Comparison of ENCODE assay signal across 8 cellular contexts in genomic region chr19:2291185-2291751, GRCh38. TPM values are rescaled to one million over a fixed set of nuclear protein-coding genes. Genes with fewer than 3 reads are reported as not detected.
DNase-seq lines count a peak whose midpoint lies in the region; ATAC-seq and TF ChIP-seq lines count a peak whose summit lies in the region.

No MANE protein-coding gene starts in this region.

- peaks cover 17% of the 10 kb centered on the region for H3K36me3 Mint-ChIP-seq in CD8-positive, alpha-beta T cell

- no peak overlapping the region for H2AFZ ChIP-seq in neuronal stem cell (ENCODE audit: low read length)

- no peak for ATAC-seq in CD8-positive, alpha-beta T cell

- no peaks in the 10 kb centered on the region for H3K27me3 ChIP-seq in CD8-positive, alpha-beta T cell (ENCODE audit: insufficient read depth, low read length)
- H3K27me3 ChIP-seq in dorsolateral prefrontal cortex (peaks cover 0 to 41% (median 22%) of the 10 kb centered on the region in 45 donors), neuronal stem cell (ENCODE audit: control insufficient read depth in 3 of 3, insufficient read depth in 3 of 3, low read depth in 1 of 3, low read length in 3 of 3) (peaks cover 38 to 71% (median 42%) of the 10 kb centered on the region in 3 experiments)

- intact Hi-C loops in CD8-positive, alpha-beta T cell (cut with DNase I, micrococcal nuclease), result no loop called here
- intact Hi-C loops in dorsolateral prefrontal cortex (cut with DNase I), result no loop called here

- CTCF ChIA-PET in CD8-positive, alpha-beta T cell (lab: Charles Lee), result interaction anchor here (1.4 to 1.6 kb wide), 2 partner anchors 17 to 19 kb away, joined by 3 to 4 read pairs; no protein-coding TSS in a partner anchor

- H2AK5ac ChIP-seq in neuronal stem cell (ENCODE audit: low read depth, low read length), result no peak overlapping the region

- peak overlapping the region; percentile 60 for H3K9ac ChIP-seq in neuronal stem cell (ENCODE audit: low read depth, low read length, poor library complexity)

- no peak overlapping the region for H3K4ac ChIP-seq in neuronal stem cell (ENCODE audit: low read length)

- H3K36me3 ChIP-seq in CD8-positive, alpha-beta T cell (ENCODE audit: insufficient read depth, low read length), result no peaks in the 10 kb centered on the region
- H3K36me3 ChIP-seq in neuronal stem cell (replicated peaks in 1 of 2; ENCODE audit: control insufficient read depth in 2 of 2, insufficient read depth in 2 of 2, low read length in 2 of 2), result no peaks in the 10 kb centered on the region

- H3K4me1 Mint-ChIP-seq in CD8-positive, alpha-beta T cell (ENCODE audit: low read depth), result peaks cover 35% of the 10 kb centered on the region

- H3K23ac ChIP-seq in neuronal stem cell (ENCODE audit: low read depth, low read length, poor library complexity), result peak overlapping the region; percentile 93

- no peak overlapping the region for H4K8ac ChIP-seq in neuronal stem cell (ENCODE audit: low read depth, low read length)

- TF ChIP-seq CTCF in CD8-positive, alpha-beta T cell (IDR thresholded peaks at IDR 0.05), result no peak
- TF ChIP-seq CTCF in HFF-Myc (IDR thresholded peaks at IDR 0.05; ENCODE audit: low read depth, low read length, missing control alignments) (no peak), dorsolateral prefrontal cortex (IDR thresholded peaks at IDR 0.05 in 54 of 56, conservative IDR thresholded peaks at IDR 0.05 in 2 of 56; ENCODE audit: low read depth in 1 of 56, partially characterized antibody in 56 of 56) (no peak)

- H2BK5ac ChIP-seq in neuronal stem cell (ENCODE audit: low read length), result peak overlapping the region; percentile 75

- peak overlapping the region; percentile 71 for H3K14ac ChIP-seq in neuronal stem cell (ENCODE audit: low read length)

- no peak for DNase-seq in CD8-positive, alpha-beta T cell
- DNase-seq in HFF-Myc (ENCODE audit: extremely low read depth, low read depth) (no peak), dorsolateral prefrontal cortex (no peak), neuronal stem cell (ENCODE audit: low spot score) (peak; percentile 71), cerebellar nuclear complex (lab: John Stamatoyannopoulos, UW) (no peak), putamen (ENCODE audit: low spot score) (no peak), AG08396 (ENCODE audit: low spot score) (no peak)
- no peak for DNase-seq in stimulated activated CD4-positive, alpha-beta T cell treated with anti-CD3 and anti-CD28 coated beads, Interleukin-4, amount 100 ng/mL, for 24 hours

- H3K9me3 Mint-ChIP-seq in CD8-positive, alpha-beta T cell, result no peaks in the 10 kb centered on the region

- H3K9me3 ChIP-seq in CD8-positive, alpha-beta T cell (ENCODE audit: low read length), result no peaks in the 10 kb centered on the region
- H3K9me3 ChIP-seq in neuronal stem cell (replicated peaks in 1 of 2; ENCODE audit: control insufficient read depth in 2 of 2, insufficient read depth in 1 of 2, low read depth in 1 of 2, low read length in 2 of 2), result peaks cover 0 to 4% of the 10 kb centered on the region in 2 donors

- H3K27me3 Mint-ChIP-seq in CD8-positive, alpha-beta T cell (ENCODE audit: low read depth), result no peaks in the 10 kb centered on the region

- H2BK120ac ChIP-seq in neuronal stem cell (ENCODE audit: low read depth, low read length), result no peak overlapping the region

- H3K27ac Mint-ChIP-seq in CD8-positive, alpha-beta T cell, result peak overlapping the region; percentile 67

- no peak overlapping the region for H4K91ac ChIP-seq in neuronal stem cell (ENCODE audit: low read depth, low read length, poor library complexity)

- peaks cover 21% of the 10 kb centered on the region for H3K4me1 ChIP-seq in CD8-positive, alpha-beta T cell (ENCODE audit: insufficient read depth, low read length)
- H3K4me1 ChIP-seq in neuronal stem cell (ENCODE audit: control insufficient read depth in 2 of 2, insufficient read depth in 1 of 2, low read depth in 1 of 2, low read length in 2 of 2), result peaks cover 5 to 15% of the 10 kb centered on the region in 2 donors

- no peak overlapping the region for H2BK15ac ChIP-seq in neuronal stem cell (ENCODE audit: low read length)

- peaks cover 3% of the 10 kb centered on the region for H3K79me1 ChIP-seq in neuronal stem cell (ENCODE audit: low read depth, low read length)

- WGBS in neuronal stem cell (ENCODE audit: extremely low coverage in 2 of 2, insufficient read length in 2 of 2, insufficient replicate concordance in 1 of 2), 2 donors, result no CpG with 5 or more reads among the region's 67 CpGs

- H2BK12ac ChIP-seq in neuronal stem cell (ENCODE audit: low read length), result no peak overlapping the region

- no peak overlapping the region for H3K27ac ChIP-seq in CD8-positive, alpha-beta T cell (ENCODE audit: low read depth, low read length)
- H3K27ac ChIP-seq in dorsolateral prefrontal cortex (no peak overlapping the region), neuronal stem cell (replicated peaks; ENCODE audit: low read length) (no peak overlapping the region)

- peak overlapping the region; percentile 77 for H3K4me3 ChIP-seq in CD8-positive, alpha-beta T cell (ENCODE audit: low read depth, low read length)
- H3K4me3 ChIP-seq in HFF-Myc (replicated peaks; ENCODE audit: low read depth, low read length), result 0 out of 2 replicates have a peak overlapping the region, but pooled peaks have one; percentile 9
- H3K4me3 ChIP-seq in dorsolateral prefrontal cortex, result peak overlapping the region in 51 of 59 donors; percentile 4 to 55 (median 39)
- peak overlapping the region in 1 of 2 donors; percentile 73 for H3K4me3 ChIP-seq in neuronal stem cell (ENCODE audit: low read length in 2 of 2)

- peak overlapping the region; percentile 90 for H3K18ac ChIP-seq in neuronal stem cell (ENCODE audit: low read length)

- H3K4me2 ChIP-seq in neuronal stem cell (ENCODE audit: insufficient read depth, low read length, poor library complexity, severe bottlenecking), result peak overlapping the region; percentile 91

- POLR2A ChIA-PET in CD8-positive, alpha-beta T cell (lab: Charles Lee), result interaction anchor here (0.6 to 1.5 kb wide), 7 partner anchors 9 to 272 kb away, joined by 3 to 5 read pairs (median 4); partner anchors contain the start of genes LSM7 and SPPL2B

- peak overlapping the region; percentile 81 for H3K4me3 Mint-ChIP-seq in CD8-positive, alpha-beta T cell

RNA-seq across cellular contexts. Expression of gene PEAK3, which starts 9.3 kb away (rescaled TPM):
- total RNA-seq in CD8-positive, alpha-beta T cell, result not detected
- total RNA-seq in dorsolateral prefrontal cortex, result 1 to 10 TPM in 12 of 120 experiments, under 1 TPM in 101, not detected in 7; 0.16 to 1.5 (median 0.55) TPM
- polyA plus RNA-seq in neuronal stem cell (2013, experiment 1 of 2), result not detected
- polyA plus RNA-seq in neuronal stem cell (2013, experiment 2 of 2), result not detected

RNA-seq across cellular contexts. Expression of gene LINGO3, which starts 16.7 kb away (rescaled TPM):
- total RNA-seq in CD8-positive, alpha-beta T cell, result under 1 TPM; 0.33 to 0.46 TPM
- 10 to 100 TPM in 1 of 120 experiments, 1 to 10 TPM in 119; 1.7 to 16.2 (median 4.4) TPM for total RNA-seq in dorsolateral prefrontal cortex
- polyA plus RNA-seq in neuronal stem cell (2013, experiment 1 of 2), result 0.99 TPM
- polyA plus RNA-seq in neuronal stem cell (2013, experiment 2 of 2), result 1.1 TPM

RNA-seq across cellular contexts. Expression of gene JSRP1, which starts 35.1 kb away (rescaled TPM):
- total RNA-seq in CD8-positive, alpha-beta T cell, result under 1 TPM in 1 of 2 experiments, not detected in 1; 0.92 TPM
- 1 to 10 TPM in 34 of 120 experiments, under 1 TPM in 34, not detected in 52; 0.43 to 2.3 (median 1.0) TPM for total RNA-seq in dorsolateral prefrontal cortex
- 0.22 TPM for polyA plus RNA-seq in neuronal stem cell (2013, experiment 1 of 2)
- 0.15 TPM for polyA plus RNA-seq in neuronal stem cell (2013, experiment 2 of 2)

RNA-seq across cellular contexts. Expression of gene LSM7, which starts 37.1 kb away (rescaled TPM):
- 100 to 1,000 TPM; 103 to 113 TPM for total RNA-seq in CD8-positive, alpha-beta T cell
- total RNA-seq in dorsolateral prefrontal cortex, result 10 to 100 TPM; 25.2 to 59.5 (median 43.2) TPM
- polyA plus RNA-seq in neuronal stem cell (2013, experiment 1 of 2), result 368 TPM
- 371 TPM for polyA plus RNA-seq in neuronal stem cell (2013, experiment 2 of 2)

RNA-seq across cellular contexts. Expression of gene SPPL2B, which starts 37.2 kb away (rescaled TPM):
- total RNA-seq in CD8-positive, alpha-beta T cell, result 100 to 1,000 TPM; 123 to 126 TPM
- 100 to 1,000 TPM in 7 of 120 experiments, 10 to 100 TPM in 113; 40.9 to 134 (median 70.6) TPM for total RNA-seq in dorsolateral prefrontal cortex
- polyA plus RNA-seq in neuronal stem cell (2013, experiment 1 of 2), result 32.8 TPM
- polyA plus RNA-seq in neuronal stem cell (2013, experiment 2 of 2), result 31.5 TPM
